ENCODE assay signal across 11 cellular contexts in genomic region chr7:101934618-101935017, GRCh38.
DNase-seq lines count a peak whose midpoint lies in the region; ATAC-seq and TF ChIP-seq lines count a peak whose summit lies in the region.
"Had no signal": no experiment of that assay in that cellular context is flagged by ENCODE, and none has a peak within 500 bp of the region (broad histone marks: within the 10 kb centered on the region; RNA-seq: fewer than 3 reads in every experiment).

No MANE protein-coding gene starts in this region.

- no peak overlapping the region for H3K27ac ChIP-seq in DOHH2 (ENCODE audit: low read depth, low read length)
- H3K27ac ChIP-seq in coronary artery, result peak overlapping the region; percentile 78 to 93
- H3K27ac ChIP-seq in skeletal muscle tissue (ENCODE audit: low read depth, low read length), result peak overlapping the region; percentile 92

- peak overlapping the region; percentile 48 to 75 (median 68) for H3K9ac ChIP-seq in skeletal muscle tissue (ENCODE audit: low read depth in 1 of 3, low read length in 3 of 3)

- no peaks in the 10 kb centered on the region for H3K9me2 ChIP-seq in DOHH2 (replicated peaks; ENCODE audit: control insufficient read depth, low read length)

- H3K27me3 ChIP-seq in DOHH2 (ENCODE audit: control insufficient read depth, low read length) (no peaks in the 10 kb centered on the region), skeletal muscle tissue (ENCODE audit: control insufficient read depth in 3 of 3, insufficient read depth in 3 of 3, low read length in 3 of 3) (no peaks in the 10 kb centered on the region)

- H3K4me3 ChIP-seq in DOHH2 (ENCODE audit: low read length) (peak overlapping the region; percentile 42), coronary artery (peak overlapping the region; percentile 41), skeletal muscle tissue (ENCODE audit: low read length in 3 of 3) (peak overlapping the region; percentile 16 to 44 (median 32))

- TF ChIP-seq CTCF in DOHH2 (IDR thresholded peaks at IDR 0.05; ENCODE audit: low read depth, low read length, poor library complexity, severe bottlenecking) (no peak), coronary artery (IDR thresholded peaks at IDR 0.05) (no peak)

- no peaks in the 10 kb centered on the region for H3K9me3 ChIP-seq in DOHH2 (ENCODE audit: control insufficient read depth, insufficient read depth, low read length)
- peaks cover 0 to 5% (median 0%) of the 10 kb centered on the region in 3 donors for H3K9me3 ChIP-seq in skeletal muscle tissue (ENCODE audit: control insufficient read depth in 3 of 3, low read length in 3 of 3)

- peak; percentile 56 for ATAC-seq in left colon
- ATAC-seq in HG02885 (IDR thresholded peaks at IDR 0.05; ENCODE audit: poor library complexity, unreplicated experiment), result no peak
- no peak for ATAC-seq in HG02981 (IDR thresholded peaks at IDR 0.05; ENCODE audit: unreplicated experiment)
- ATAC-seq: stimulated activated naive CD8-positive, alpha-beta T cell treated with anti-CD3 and anti-CD28 coated beads, Interleukin-15, Interleukin-2, amounts not matched to agents 100 U/mL and 50 U/mL, for 24 hours had no signal

- peak overlapping the region; percentile 58 for H3K4me2 ChIP-seq in DOHH2 (ENCODE audit: low read length)

- H4K20me1 ChIP-seq in DOHH2 (ENCODE audit: control insufficient read depth, insufficient read depth, low read depth, low read length), result peaks cover 48% of the 10 kb centered on the region

- intact Hi-C loops in left colon (cut with DNase I, micrococcal nuclease), result no loop called here

- H3K36me3 ChIP-seq in DOHH2 (ENCODE audit: control insufficient read depth, low read length) (peaks cover 44% of the 10 kb centered on the region), skeletal muscle tissue (ENCODE audit: control insufficient read depth in 3 of 3, insufficient read depth in 3 of 3, low read length in 3 of 3) (no peaks in the 10 kb centered on the region)

- DNase-seq in coronary artery (ENCODE audit: low spot score) (no peak), left colon (peak in 1 of 2 donors; percentile 41), inferior parietal cortex (ENCODE audit: extremely low spot score) (no peak)
- DNase-seq in stimulated activated CD4-positive, alpha-beta T cell treated with anti-CD3 and anti-CD28 coated beads, Interleukin-2, amount 100 ng/mL, for 24 hours, result no peak
- DNase-seq: effector memory CD4-positive, alpha-beta T cell; NCI-H1930; stimulated activated naive CD8-positive, alpha-beta T cell treated with anti-CD3 and anti-CD28 coated beads, Interleukin-15, Interleukin-2, amounts not matched to agents 100 U/mL and 50 U/mL, for 24 hours had no signal

- H3K4me1 ChIP-seq in DOHH2 (ENCODE audit: control insufficient read depth, low read length) (peaks cover 88% of the 10 kb centered on the region), skeletal muscle tissue (ENCODE audit: control insufficient read depth in 3 of 3, insufficient read depth in 3 of 3, low read length in 3 of 3) (peaks cover 27 to 42% (median 33%) of the 10 kb centered on the region in 3 donors)

- peaks cover 97% of the 10 kb centered on the region for H3K79me2 ChIP-seq in DOHH2 (ENCODE audit: control insufficient read depth, low read length)

- H3F3A ChIP-seq in DOHH2 (ENCODE audit: control insufficient read depth, insufficient read depth), result peaks cover 27% of the 10 kb centered on the region
